22 cellular contexts compared by ENCODE assay signal in the genomic region with DNA sequence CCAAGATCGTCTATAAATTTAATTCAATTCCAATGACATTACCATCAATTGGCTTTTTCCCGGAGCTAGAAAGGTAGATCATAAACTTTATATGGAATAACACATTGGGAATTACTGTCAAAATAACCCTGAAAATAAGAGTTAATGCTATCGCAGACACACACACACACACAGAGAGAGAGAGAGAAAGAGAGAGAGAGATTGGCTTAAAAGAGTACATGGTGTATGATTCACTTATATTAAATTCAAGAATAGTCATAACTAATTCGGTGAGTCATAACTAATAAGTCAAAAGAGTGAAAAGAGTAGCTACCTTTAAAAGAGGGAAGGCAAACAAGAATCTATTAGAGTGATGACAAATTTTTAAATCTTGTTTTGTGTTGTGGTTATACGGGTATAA.
A peak's percentile ranks its signal among the peaks of the same experiment; 100 is the strongest.
DNase-seq lines count a peak whose midpoint lies in the region; ATAC-seq and TF ChIP-seq lines count a peak whose summit lies in the region.
"Had no signal": no experiment of that assay in that cellular context is flagged by ENCODE, and none has a peak within 500 bp of the region (broad histone marks: within the 10 kb centered on the region; RNA-seq: fewer than 3 reads in every experiment).

No MANE protein-coding gene starts in this region.

- TF ChIP-seq RAD21 in SK-N-SH (IDR thresholded peaks at IDR 0.05; ENCODE audit: low read length): no peak

- H3K4me3 ChIP-seq in SK-N-SH (ENCODE audit: low read depth in 2 of 2, low read length in 1 of 2) (no peak overlapping the region), PC-3 (ENCODE audit: low read length) (no peak overlapping the region)
- H3K4me3 ChIP-seq: BLaER1 treated with 17β-estradiol and CSF1 and Interleukin-3, amounts not matched to agents 10 nM and 100 nM; HAP-1 had no signal

- H3K27me3 Mint-ChIP-seq in stimulated activated naive CD8-positive, alpha-beta T cell treated with anti-CD3 and anti-CD28 coated beads, Interleukin-15, amount 100 ng/mL, for 72 hours: no peaks in the 10 kb centered on the region
- H3K27me3 Mint-ChIP-seq: CD4-positive, alpha-beta T cell; CD8-positive, alpha-beta memory T cell had no signal

- H3K79me2 ChIP-seq in SK-N-SH (ENCODE audit: insufficient read depth) (no peaks in the 10 kb centered on the region), PC-3 (ENCODE audit: low read length) (no peaks in the 10 kb centered on the region)

- H3K36me3 ChIP-seq in SK-N-SH (replicated peaks in 1 of 2; ENCODE audit: control insufficient read depth in 1 of 2, insufficient read depth in 2 of 2, low read length in 1 of 2) (no peaks in the 10 kb centered on the region), PC-3 (ENCODE audit: low read depth, low read length) (no peaks in the 10 kb centered on the region)
- H3K36me3 ChIP-seq: BE2C; BLaER1 treated with 17β-estradiol and CSF1 and Interleukin-3, amounts not matched to agents 10 nM and 100 nM; HAP-1 had no signal

- H3K4me1 ChIP-seq in SK-N-SH (ENCODE audit: control insufficient read depth in 1 of 2, insufficient read depth in 2 of 2, low read depth in 1 of 2, low read length in 1 of 2) (no peaks in the 10 kb centered on the region), PC-3 (ENCODE audit: insufficient read depth, low read length) (no peaks in the 10 kb centered on the region)
- H3K4me1 ChIP-seq: BE2C; BLaER1 treated with 17β-estradiol and CSF1 and Interleukin-3, amounts not matched to agents 10 nM and 100 nM; HAP-1 had no signal

- H3K27me3 ChIP-seq in SK-N-SH (ENCODE audit: insufficient read depth): no peaks in the 10 kb centered on the region
- no peaks in the 10 kb centered on the region for H3K27me3 ChIP-seq in PC-3 (ENCODE audit: low read length)
- H3K27me3 ChIP-seq: BE2C; BLaER1 treated with 17β-estradiol and CSF1 and Interleukin-3, amounts not matched to agents 10 nM and 100 nM had no signal

- DNase-seq in SK-N-SH (no peak), PC-3 (peak; percentile 18), GM10266 (ENCODE audit: extremely low spot score) (no peak)
- DNase-seq in stimulated activated naive CD8-positive, alpha-beta T cell treated with anti-CD3 and anti-CD28 coated beads, Interleukin-15, amount 100 ng/mL, for 72 hours: no peak
- DNase-seq: ACHN; AML-193; BE2C; CD4-positive, alpha-beta T cell; CD8-positive, alpha-beta memory T cell; DMS 273 treated with DMSO at 0.1 percent for 48 hours; DMS79; EL; GDM1; GOT3; HFFc6 had no signal

- no peak for TF ChIP-seq EP300 in SK-N-SH (IDR thresholded peaks at IDR 0.05; ENCODE audit: borderline replicate concordance in 1 of 2, low read depth in 1 of 2, low read length in 1 of 2)

- H3K9ac ChIP-seq in SK-N-SH (no peak overlapping the region), PC-3 (ENCODE audit: low read length) (no peak overlapping the region)
- H3K9ac ChIP-seq: BLaER1 treated with 17β-estradiol and CSF1 and Interleukin-3, amounts not matched to agents 10 nM and 100 nM had no signal

- H3K4me2 ChIP-seq in SK-N-SH (no peak overlapping the region), PC-3 (ENCODE audit: low read length) (no peak overlapping the region)
- H3K4me2 ChIP-seq: BLaER1 treated with 17β-estradiol and CSF1 and Interleukin-3, amounts not matched to agents 10 nM and 100 nM had no signal

- WGBS in SK-N-SH (ENCODE audit: low lambda C conversion rate): 20% methylated on average over 5 of the region's 5 CpGs

- H3K9me3 ChIP-seq in SK-N-SH: no peaks in the 10 kb centered on the region
- no peaks in the 10 kb centered on the region for H3K9me3 ChIP-seq in PC-3 (ENCODE audit: low read length)
- H3K9me3 ChIP-seq: BE2C; BLaER1 treated with 17β-estradiol and CSF1 and Interleukin-3, amounts not matched to agents 10 nM and 100 nM; HAP-1 had no signal

- no peak for TF ChIP-seq CTCF in SK-N-SH (IDR thresholded peaks at IDR 0.05)
- no peak for TF ChIP-seq CTCF in PC-3 (conservative IDR thresholded peaks at IDR 0.05; ENCODE audit: low read depth, low read length)
- no peak for TF ChIP-seq CTCF in GM10266 (IDR thresholded peaks at IDR 0.05; ENCODE audit: control insufficient read depth, insufficient read depth, low read depth, missing control alignments)

- intact Hi-C loops in PC-3 (cut with micrococcal nuclease): no loop called here

- BruUV-seq in PC-3 (replicated peaks; lab: Mats Ljungman, UMichigan): no TSS peak

- H3K9me2 ChIP-seq in SK-N-SH (no peaks in the 10 kb centered on the region), PC-3 (replicated peaks; ENCODE audit: low read length) (no peaks in the 10 kb centered on the region)

- H3K9me3 Mint-ChIP-seq in stimulated activated naive CD8-positive, alpha-beta T cell treated with anti-CD3 and anti-CD28 coated beads, Interleukin-15, amount 100 ng/mL, for 72 hours: no peaks in the 10 kb centered on the region
- H3K9me3 Mint-ChIP-seq: CD4-positive, alpha-beta T cell had no signal

- POLR2A ChIA-PET in SK-N-SH (lab: Yijun Ruan, JAX): no interaction called here
- POLR2A ChIA-PET in PC-3 (lab: Charles Lee; ENCODE audit: unreplicated experiment): no interaction called here

- ATAC-seq in SK-N-SH treated with all-trans-retinoic acid at 6 μM for 48 hours (no peak), PC-3 (peak; percentile 54), esophagus mucosa (peak; percentile 91), HG03432 (IDR thresholded peaks at IDR 0.05; ENCODE audit: unreplicated experiment) (no peak)
- no peak for ATAC-seq in stimulated activated naive CD8-positive, alpha-beta T cell treated with anti-CD3 and anti-CD28 coated beads, Interleukin-15, amount 100 ng/mL, for 72 hours

- H3K4me1 Mint-ChIP-seq in stimulated activated naive CD8-positive, alpha-beta T cell treated with anti-CD3 and anti-CD28 coated beads, Interleukin-15, amount 100 ng/mL, for 72 hours: no peaks in the 10 kb centered on the region
- H3K4me1 Mint-ChIP-seq: CD14-positive monocyte; CD8-positive, alpha-beta memory T cell had no signal

- H3K27ac ChIP-seq in SK-N-SH (ENCODE audit: low read depth in 2 of 2, low read length in 1 of 2): no peak overlapping the region
- H3K27ac ChIP-seq in PC-3 (ENCODE audit: low read length): no peak overlapping the region
- H3K27ac ChIP-seq: 22Rv1; BLaER1 treated with 17β-estradiol and CSF1 and Interleukin-3, amounts not matched to agents 10 nM and 100 nM had no signal

- H3F3A ChIP-seq in SK-N-SH (replicated peaks; ENCODE audit: insufficient read depth) (no peaks in the 10 kb centered on the region), PC-3 (ENCODE audit: low read length, unreplicated experiment) (no peaks in the 10 kb centered on the region)

- H3K27ac Mint-ChIP-seq in stimulated activated naive CD8-positive, alpha-beta T cell treated with anti-CD3 and anti-CD28 coated beads, Interleukin-15, amount 100 ng/mL, for 72 hours: no peak overlapping the region
- H3K27ac Mint-ChIP-seq: CD14-positive monocyte; CD4-positive, alpha-beta T cell; CD8-positive, alpha-beta memory T cell; HFFc6 had no signal

- CTCF ChIA-PET in SK-N-SH (lab: Yijun Ruan, JAX): no interaction called here
- CTCF ChIA-PET in PC-3 (lab: Charles Lee): no interaction called here

- no peak overlapping the region for H3K4me3 Mint-ChIP-seq in stimulated activated naive CD8-positive, alpha-beta T cell treated with anti-CD3 and anti-CD28 coated beads, Interleukin-15, amount 100 ng/mL, for 72 hours
- H3K4me3 Mint-ChIP-seq: CD14-positive monocyte; CD4-positive, alpha-beta T cell; CD8-positive, alpha-beta memory T cell; HFFc6 had no signal

- H2AFZ ChIP-seq in SK-N-SH (ENCODE audit: low read depth) (no peak overlapping the region), PC-3 (ENCODE audit: low read length) (no peak overlapping the region)

- H4K20me1 ChIP-seq in SK-N-SH (ENCODE audit: insufficient read depth) (no peaks in the 10 kb centered on the region), PC-3 (ENCODE audit: low read length) (no peaks in the 10 kb centered on the region)
- H4K20me1 ChIP-seq: BLaER1 treated with 17β-estradiol and CSF1 and Interleukin-3, amounts not matched to agents 10 nM and 100 nM had no signal

TF ChIP-seq in SK-N-SH treated with all-trans-retinoic acid at 6 μM for 48 hours, 23 proteins besides CTCF, POLR2A, EP300 and RAD21:
- TF ChIP-seq ZC3H10 (CRISPR knock-in tag; IDR thresholded peaks at IDR 0.05) (peak; percentile 58; the same call in 1 of the 2 replicates), SNAI2 (CRISPR knock-in tag; IDR thresholded peaks at IDR 0.05) (no peak)
TF ChIP-seq in SK-N-SH treated with all-trans-retinoic acid at 6 μM for 48 hours: peak in this region for 1.

TF ChIP-seq in SK-N-SH, 30 proteins besides CTCF, POLR2A, EP300 and RAD21 (continues in another document):
- TF ChIP-seq ELF1 (IDR thresholded peaks at IDR 0.05) (no peak), GABPA (IDR thresholded peaks at IDR 0.05; ENCODE audit: low read depth) (no peak), TEAD4 (IDR thresholded peaks at IDR 0.05; ENCODE audit: borderline replicate concordance, insufficient read depth) (no peak), GATA2 (CRISPR knock-in tag; IDR thresholded peaks at IDR 0.05) (no peak)
- TF ChIP-seq, protein P1, sequence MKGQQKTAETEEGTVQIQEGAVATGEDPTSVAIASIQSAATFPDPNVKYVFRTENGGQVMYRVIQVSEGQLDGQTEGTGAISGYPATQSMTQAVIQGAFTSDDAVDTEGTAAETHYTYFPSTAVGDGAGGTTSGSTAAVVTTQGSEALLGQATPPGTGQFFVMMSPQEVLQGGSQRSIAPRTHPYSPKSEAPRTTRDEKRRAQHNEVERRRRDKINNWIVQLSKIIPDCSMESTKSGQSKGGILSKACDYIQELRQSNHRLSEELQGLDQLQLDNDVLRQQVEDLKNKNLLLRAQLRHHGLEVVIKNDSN (IDR thresholded peaks at IDR 0.05; ENCODE audit: borderline replicate concordance, low read depth): no peak

Comparison
In these comparisons a context has a peak if more than half of its experiments do, and no peak if none do; other contexts are left out.
1. ATAC-seq: peak in PC-3 (single experiment) and esophagus mucosa (single experiment); none in SK-N-SH treated with all-trans-retinoic acid at 6 μM for 48 hours (single experiment), HG03432 (single experiment) and stimulated activated naive CD8-positive, alpha-beta T cell treated with anti-CD3 and anti-CD28 coated beads, Interleukin-15, amount 100 ng/mL, for 72 hours (single experiment).